ENCODE assay signal across 35 cellular contexts in genomic region chr2:45152691-45153090, GRCh38.
"Had no signal": no experiment of that assay in that cellular context is flagged by ENCODE, and none has a peak within 500 bp of the region (broad histone marks: within the 10 kb centered on the region; RNA-seq: fewer than 3 reads in every experiment).

No MANE protein-coding gene starts in this region.

- H3K36me3 Mint-ChIP-seq: activated CD4-positive, alpha-beta memory T cell treated with anti-CD3 and anti-CD28 coated beads for 36 hours; activated CD8-positive, alpha-beta memory T cell treated with anti-CD3 and anti-CD28 coated beads, Interleukin-2, amount 10 ng/mL, durations not matched to agents 7 days and 5 days; activated naive CD4-positive, alpha-beta T cell treated with anti-CD3 and anti-CD28 coated beads, Interleukin-2, amount 50 U/mL, for 24 hours; activated naive CD8-positive, alpha-beta T cell treated with anti-CD3 and anti-CD28 coated beads for 36 hours had no signal

- H3K4me1 Mint-ChIP-seq: activated CD4-positive, alpha-beta T cell treated with anti-CD3 and anti-CD28 coated beads for 36 hours; activated CD4-positive, alpha-beta T cell treated with anti-CD3 and anti-CD28 coated beads, Interleukin-2, amount 10 ng/mL, durations not matched to agents 24 days and 14 days; activated CD8-positive, alpha-beta memory T cell treated with anti-CD3 and anti-CD28 coated beads, Interleukin-2, amount 10 ng/mL, durations not matched to agents 7 days and 5 days; activated naive CD4-positive, alpha-beta T cell treated with anti-CD3 and anti-CD28 coated beads, Interleukin-2, amount 50 U/mL, for 24 hours; activated naive CD8-positive, alpha-beta T cell treated with anti-CD3 and anti-CD28 coated beads for 36 hours; activated naive CD8-positive, alpha-beta T cell treated with anti-CD3 and anti-CD28 coated beads, Interleukin-2, amount 50 U/mL, for 24 hours; endodermal cell had no signal

- H3K4me1 ChIP-seq: adrenal gland, body of pancreas, foreskin keratinocyte, gastrocnemius medialis, heart left ventricle had no signal

- H3K27ac Mint-ChIP-seq: activated CD4-positive, alpha-beta memory T cell treated with anti-CD3 and anti-CD28 coated beads for 36 hours; activated CD4-positive, alpha-beta T cell treated with anti-CD3 and anti-CD28 coated beads for 36 hours; activated CD4-positive, alpha-beta T cell treated with anti-CD3 and anti-CD28 coated beads, Interleukin-2, amount 10 ng/mL, durations not matched to agents 24 days and 14 days; activated CD8-positive, alpha-beta memory T cell treated with anti-CD3 and anti-CD28 coated beads, Interleukin-2, amount 10 ng/mL, durations not matched to agents 7 days and 5 days; activated CD8-positive, alpha-beta T cell treated with anti-CD3 and anti-CD28 coated beads, Interleukin-2, amount 10 ng/mL, durations not matched to agents 7 days and 5 days; activated naive CD4-positive, alpha-beta T cell treated with anti-CD3 and anti-CD28 coated beads for 36 hours; activated naive CD4-positive, alpha-beta T cell treated with anti-CD3 and anti-CD28 coated beads, Interleukin-2, amount 50 U/mL, for 24 hours; activated naive CD8-positive, alpha-beta T cell treated with anti-CD3 and anti-CD28 coated beads for 36 hours; activated naive CD8-positive, alpha-beta T cell treated with anti-CD3 and anti-CD28 coated beads, Interleukin-2, amount 50 U/mL, for 24 hours; activated T-helper 1 cell treated with anti-CD3 and anti-CD28 coated beads, Interleukin-12 subunit alpha, Interleukin-12 subunit beta, Interleukin-2, Interleukin-4 antibody, amounts not matched to agents 30 ng/mL and 10 ng/mL and 1 ng/mL, durations not matched to agents 14 hours and 24 hours and 36 hours; activated T-helper 2 cell treated with anti-CD3 and anti-CD28 coated beads, Interferon-gamma antibody, Interleukin-2, Interleukin-4, amounts not matched to agents 10 μg/mL and 5 μg/mL and 100 μg/mL, durations not matched to agents 14 hours and 24 hours and 36 hours; dendritic cell treated with granulocyte-macrophage colony-stimulating factor and Interleukin-4, amounts not matched to agents 40 ng/mL and 50 ng/mL, for 4 days; endodermal cell had no signal

- H3K27ac ChIP-seq: adrenal gland, body of pancreas, cardiac muscle cell, coronary artery, dorsolateral prefrontal cortex, foreskin keratinocyte, gastrocnemius medialis, heart left ventricle had no signal

- H3K9me3 Mint-ChIP-seq: activated CD4-positive, alpha-beta memory T cell treated with anti-CD3 and anti-CD28 coated beads for 36 hours; activated CD4-positive, alpha-beta T cell treated with anti-CD3 and anti-CD28 coated beads, Interleukin-2, amount 10 ng/mL, durations not matched to agents 24 days and 14 days; activated naive CD4-positive, alpha-beta T cell treated with anti-CD3 and anti-CD28 coated beads for 36 hours; activated naive CD4-positive, alpha-beta T cell treated with anti-CD3 and anti-CD28 coated beads, Interleukin-2, amount 50 U/mL, for 24 hours; activated naive CD8-positive, alpha-beta T cell treated with anti-CD3 and anti-CD28 coated beads for 36 hours; activated naive CD8-positive, alpha-beta T cell treated with anti-CD3 and anti-CD28 coated beads, Interleukin-2, amount 50 U/mL, for 24 hours; activated T-helper 1 cell treated with anti-CD3 and anti-CD28 coated beads, Interleukin-12 subunit alpha, Interleukin-12 subunit beta, Interleukin-2, Interleukin-4 antibody, amounts not matched to agents 30 ng/mL and 10 ng/mL and 1 ng/mL, durations not matched to agents 14 hours and 24 hours and 36 hours; activated T-helper 2 cell treated with anti-CD3 and anti-CD28 coated beads, Interferon-gamma antibody, Interleukin-2, Interleukin-4, amounts not matched to agents 10 μg/mL and 5 μg/mL and 100 μg/mL, durations not matched to agents 14 hours and 24 hours and 36 hours had no signal

- H3K9me3 ChIP-seq: adrenal gland, gastrocnemius medialis had no signal

- DNase-seq: activated CD4-positive, alpha-beta memory T cell treated with anti-CD3 and anti-CD28 coated beads for 36 hours; activated CD4-positive, alpha-beta T cell treated with anti-CD3 and anti-CD28 coated beads for 36 hours; activated CD4-positive, alpha-beta T cell treated with anti-CD3 and anti-CD28 coated beads, Interleukin-2, amount 10 ng/mL, durations not matched to agents 24 days and 14 days; activated CD4-positive, CD25-positive, alpha-beta regulatory T cell; activated CD4-positive, CD25-positive, alpha-beta regulatory T cell treated with anti-CD3 and anti-CD28 coated beads, Interleukin-2, amount 50 U/mL, for 72 hours; activated CD8-positive, alpha-beta memory T cell treated with anti-CD3 and anti-CD28 coated beads, Interleukin-2, amount 10 ng/mL, durations not matched to agents 7 days and 5 days; activated CD8-positive, alpha-beta memory T cell treated with anti-CD3 and anti-CD28 coated beads, Interleukin-2, amount 50 U/mL, for 4 hours; activated CD8-positive, alpha-beta T cell treated with anti-CD3 and anti-CD28 coated beads, Interleukin-2, amount 10 ng/mL, durations not matched to agents 7 days and 5 days; activated effector memory CD4-positive, alpha-beta T cell treated with anti-CD3 and anti-CD28 coated beads, Interleukin-2, amount 50 U/mL, for 16 hours; activated naive CD4-positive, alpha-beta T cell treated with anti-CD3 and anti-CD28 coated beads for 36 hours; activated naive CD8-positive, alpha-beta T cell treated with anti-CD3 and anti-CD28 coated beads for 36 hours; activated naive CD8-positive, alpha-beta T cell treated with anti-CD3 and anti-CD28 coated beads, Interleukin-2, amount 50 U/mL, for 24 hours; activated T-cell treated with anti-CD3 and anti-CD28 coated beads, Interleukin-2, amount 50 U/mL, for 1 hour; activated T-cell treated with anti-CD3 and anti-CD28 coated beads, Interleukin-2, amount 50 U/mL, for 48 hours; adrenal gland; amygdala; aorta; body of pancreas; central memory CD4-positive, alpha-beta T cell; cerebellar nuclear complex; dorsolateral prefrontal cortex; effector memory CD4-positive, alpha-beta T cell; endodermal cell; foreskin keratinocyte; gastrocnemius medialis; glutamatergic neuron; heart left ventricle; T-helper 2 cell had no signal

- ATAC-seq: activated CD4-positive, alpha-beta T cell treated with anti-CD3 and anti-CD28 coated beads for 36 hours; activated CD8-positive, alpha-beta memory T cell treated with anti-CD3 and anti-CD28 coated beads, Interleukin-2, amount 10 ng/mL, durations not matched to agents 7 days and 5 days; activated CD8-positive, alpha-beta T cell treated with anti-CD3 and anti-CD28 coated beads, Interleukin-2, amount 10 ng/mL, durations not matched to agents 7 days and 5 days; activated naive CD8-positive, alpha-beta T cell treated with anti-CD3 and anti-CD28 coated beads, Interleukin-2, amount 50 U/mL, for 24 hours; body of pancreas; esophagus mucosa; foreskin keratinocyte; gastrocnemius medialis; heart left ventricle had no signal

- H3K36me3 ChIP-seq: adrenal gland, cardiac muscle cell, gastrocnemius medialis, heart left ventricle had no signal

- H3K27me3 ChIP-seq: body of pancreas, cardiac muscle cell, gastrocnemius medialis had no signal

- H3K4me3 Mint-ChIP-seq: activated CD4-positive, alpha-beta memory T cell treated with anti-CD3 and anti-CD28 coated beads for 36 hours; activated CD4-positive, alpha-beta T cell treated with anti-CD3 and anti-CD28 coated beads for 36 hours; activated CD4-positive, alpha-beta T cell treated with anti-CD3 and anti-CD28 coated beads, Interleukin-2, amount 10 ng/mL, durations not matched to agents 24 days and 14 days; activated CD8-positive, alpha-beta memory T cell treated with anti-CD3 and anti-CD28 coated beads, Interleukin-2, amount 10 ng/mL, durations not matched to agents 7 days and 5 days; activated CD8-positive, alpha-beta T cell treated with anti-CD3 and anti-CD28 coated beads, Interleukin-2, amount 10 ng/mL, durations not matched to agents 7 days and 5 days; activated naive CD4-positive, alpha-beta T cell treated with anti-CD3 and anti-CD28 coated beads for 36 hours; activated naive CD4-positive, alpha-beta T cell treated with anti-CD3 and anti-CD28 coated beads, Interleukin-2, amount 50 U/mL, for 24 hours; activated naive CD8-positive, alpha-beta T cell treated with anti-CD3 and anti-CD28 coated beads for 36 hours; activated naive CD8-positive, alpha-beta T cell treated with anti-CD3 and anti-CD28 coated beads, Interleukin-2, amount 50 U/mL, for 24 hours; activated T-helper 1 cell treated with anti-CD3 and anti-CD28 coated beads, Interleukin-12 subunit alpha, Interleukin-12 subunit beta, Interleukin-2, Interleukin-4 antibody, amounts not matched to agents 30 ng/mL and 10 ng/mL and 1 ng/mL, durations not matched to agents 14 hours and 24 hours and 36 hours; dendritic cell treated with granulocyte-macrophage colony-stimulating factor and Interleukin-4, amounts not matched to agents 40 ng/mL and 50 ng/mL, for 4 days; endodermal cell had no signal

- H3K4me3 ChIP-seq: adrenal gland, body of pancreas, cardiac muscle cell, coronary artery, dorsolateral prefrontal cortex, gastrocnemius medialis, heart left ventricle had no signal
